Comparison of ENCODE assay signal across 13 cellular contexts in the genomic region with DNA sequence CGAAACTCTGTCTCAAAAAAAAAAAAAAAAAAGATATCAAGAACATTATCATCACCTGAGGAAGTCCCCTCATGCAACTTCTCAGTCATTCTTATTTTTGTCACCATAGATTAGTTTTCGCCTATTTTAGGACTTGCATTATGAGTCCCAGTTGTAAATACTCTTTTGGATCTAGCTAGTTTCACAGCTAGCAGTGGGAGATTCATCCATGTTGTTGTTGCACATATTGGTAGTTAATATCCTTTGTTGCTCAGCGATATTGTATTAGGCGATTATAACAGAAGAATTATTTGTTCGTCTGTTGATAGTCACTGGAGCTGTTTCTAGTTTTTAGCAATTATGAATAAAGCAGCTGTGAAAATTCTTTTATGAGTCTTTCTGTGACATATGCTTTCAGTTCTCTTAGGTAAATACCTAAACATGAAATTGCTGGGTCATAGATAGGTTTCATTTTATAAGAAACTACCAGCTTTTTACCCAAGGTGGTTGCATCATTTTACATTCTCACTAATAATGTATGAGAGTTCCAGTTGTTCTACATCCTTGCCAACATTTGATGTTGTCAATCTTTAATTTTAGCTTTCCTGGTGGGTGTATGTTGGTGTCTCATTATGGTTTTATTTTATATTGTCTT.
"Had no signal": no experiment of that assay in that cellular context is flagged by ENCODE, and none has a peak within 500 bp of the region (broad histone marks: within the 10 kb centered on the region; RNA-seq: fewer than 3 reads in every experiment).

No MANE protein-coding gene starts in this region.

- H3K36me3 Mint-ChIP-seq: immature natural killer cell had no signal

- H3K4me1 ChIP-seq: lower lobe of right lung had no signal

- H3K9me3 Mint-ChIP-seq: immature natural killer cell; T-helper 2 cell treated with Interferon-gamma antibody and Interleukin-4, amounts not matched to agents 5 μg/mL and 100 μg/mL, for 36 hours had no signal

- H3K4me3 Mint-ChIP-seq: immature natural killer cell; mesothelial cell of epicardium; neural crest cell; T-helper 2 cell treated with Interferon-gamma antibody and Interleukin-4, amounts not matched to agents 5 μg/mL and 100 μg/mL, for 36 hours had no signal

- DNase-seq: activated CD4-positive, alpha-beta T cell treated with anti-CD3 and anti-CD28 coated beads for 48 hours; esophagus squamous epithelium; immature natural killer cell; lower lobe of right lung; stimulated activated CD4-positive, alpha-beta T cell treated with anti-CD3 and anti-CD28 coated beads, Interleukin-4, amount 100 ng/mL, for 1 hour; stimulated activated CD8-positive, alpha-beta memory T cell treated with anti-CD3 and anti-CD28 coated beads, Interleukin-4, amount 100 ng/mL, for 48 hours; SW 1271; trophoblast cell had no signal

- ATAC-seq: lower lobe of right lung had no signal

- H3K9me3 ChIP-seq: esophagus squamous epithelium, lower lobe of right lung, ovary had no signal

- H3K27ac ChIP-seq: esophagus squamous epithelium, lower lobe of right lung, ovary had no signal

- H3K27ac Mint-ChIP-seq: immature natural killer cell; mesothelial cell of epicardium; T-helper 2 cell treated with Interferon-gamma antibody and Interleukin-4, amounts not matched to agents 5 μg/mL and 100 μg/mL, for 36 hours had no signal

- FAIRE-seq: colon had no signal

- H3K4me3 ChIP-seq: esophagus squamous epithelium, lower lobe of right lung, ovary had no signal

- H3K4me1 Mint-ChIP-seq: immature natural killer cell, mesothelial cell of epicardium had no signal

- H3K36me3 ChIP-seq: esophagus squamous epithelium, lower lobe of right lung, ovary had no signal

- H3K27me3 ChIP-seq: esophagus squamous epithelium, ovary had no signal
